ENCODE assay signal across 1 cellular context in genomic region chr17:8487130-8487645, GRCh38.
TF ChIP-seq lines count a peak whose summit lies in the region.

No MANE protein-coding gene starts in this region.

TF ChIP-seq in H1, 55 proteins besides CTCF, POLR2A, EP300 and RAD21 (continued from another document):
- TF ChIP-seq CHD7 (IDR thresholded peaks at IDR 0.05; ENCODE audit: insufficient replicate concordance, low read length), result no peak
- TF ChIP-seq SAP30 (IDR thresholded peaks at IDR 0.05; ENCODE audit: insufficient read depth, insufficient replicate concordance, low read length), result no peak
- TF ChIP-seq EGR1 (IDR thresholded peaks at IDR 0.05; ENCODE audit: borderline replicate concordance, low read depth, low read length), result no peak
- TF ChIP-seq EZH2 (IDR thresholded peaks at IDR 0.05; ENCODE audit: low read depth, low read length, severe bottlenecking), result no peak
- no peak for TF ChIP-seq TCF12 (IDR thresholded peaks at IDR 0.05; ENCODE audit: low read depth, low read length)
- no peak for TF ChIP-seq SIX5 (IDR thresholded peaks at IDR 0.05; ENCODE audit: low read depth, low read length)
- TF ChIP-seq RBBP5 (IDR thresholded peaks at IDR 0.05; ENCODE audit: borderline replicate concordance, low read depth, low read length), result no peak
- TF ChIP-seq BCL11A (IDR thresholded peaks at IDR 0.05; ENCODE audit: low read depth in 2 of 2, low read length in 2 of 2), result no peak
- TF ChIP-seq ASH2L (IDR thresholded peaks at IDR 0.05; ENCODE audit: low read length), result no peak
- no peak for TF ChIP-seq JUN (IDR thresholded peaks at IDR 0.05; ENCODE audit: low read depth, low read length)
- no peak for TF ChIP-seq BRCA1 (IDR thresholded peaks at IDR 0.05; ENCODE audit: low read depth, low read length)
- TF ChIP-seq TEAD4 (IDR thresholded peaks at IDR 0.05; ENCODE audit: low read depth, low read length), result no peak
